ENCODE assay signal across 11 cellular contexts in the genomic region with DNA sequence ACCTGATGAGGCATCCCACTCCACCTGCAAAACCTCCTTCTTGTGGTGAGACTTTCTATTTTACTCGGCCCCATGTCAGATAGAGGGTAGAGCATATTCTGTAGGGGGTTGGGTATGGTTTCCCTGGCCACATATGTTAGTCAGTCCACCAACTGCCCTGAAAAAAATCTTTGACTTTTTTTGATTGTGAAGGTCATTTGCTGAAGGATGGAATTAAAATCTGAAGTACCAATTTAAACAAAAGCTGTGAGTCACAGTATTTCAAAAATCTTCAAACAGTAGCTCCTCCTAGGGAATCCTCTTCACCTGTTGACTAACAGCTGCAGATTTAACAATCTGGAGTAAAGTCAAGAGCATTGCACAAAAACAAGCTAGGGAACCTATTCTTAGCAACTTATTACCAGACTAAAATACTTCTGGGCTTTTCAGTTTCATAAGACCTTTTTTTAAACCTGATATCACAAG. TPM values are rescaled to one million over a fixed set of nuclear protein-coding genes. Genes with fewer than 3 reads are reported as not detected.
DNase-seq lines count a peak whose midpoint lies in the region; ATAC-seq lines count a peak whose summit lies in the region.
"Had no signal": no experiment of that assay in that cellular context is flagged by ENCODE, and none has a peak within 500 bp of the region (broad histone marks: within the 10 kb centered on the region; RNA-seq: fewer than 3 reads in every experiment).

No MANE protein-coding gene starts in this region.

- no peak overlapping the region for H3K14ac ChIP-seq in neuronal stem cell (ENCODE audit: low read length)

- no peak overlapping the region for H2BK15ac ChIP-seq in neuronal stem cell (ENCODE audit: low read length)

- no peak overlapping the region for H3K9ac ChIP-seq in neuronal stem cell (ENCODE audit: low read depth, low read length, poor library complexity)

- H4K91ac ChIP-seq in neuronal stem cell (ENCODE audit: low read depth, low read length, poor library complexity): no peak overlapping the region

- H2BK12ac ChIP-seq in neuronal stem cell (ENCODE audit: low read length): no peak overlapping the region

- H3K4me1 ChIP-seq in neuronal stem cell (ENCODE audit: control insufficient read depth in 2 of 2, insufficient read depth in 1 of 2, low read depth in 1 of 2, low read length in 2 of 2): peaks cover 0 to 3% of the 10 kb centered on the region in 2 donors

- H3K27me3 ChIP-seq in neuronal stem cell (ENCODE audit: control insufficient read depth in 3 of 3, insufficient read depth in 3 of 3, low read depth in 1 of 3, low read length in 3 of 3): peaks cover 0 to 34% (median 0%) of the 10 kb centered on the region in 3 experiments

- no peak overlapping the region for H3K18ac ChIP-seq in neuronal stem cell (ENCODE audit: low read length)

- no peak overlapping the region for H3K4me2 ChIP-seq in neuronal stem cell (ENCODE audit: insufficient read depth, low read length, poor library complexity, severe bottlenecking)

- H2AK5ac ChIP-seq in neuronal stem cell (ENCODE audit: low read depth, low read length): no peak overlapping the region

- H2AFZ ChIP-seq in neuronal stem cell (ENCODE audit: low read length): no peak overlapping the region

- no peak overlapping the region for H3K4ac ChIP-seq in neuronal stem cell (ENCODE audit: low read length)

- no peak overlapping the region for H2BK120ac ChIP-seq in neuronal stem cell (ENCODE audit: low read depth, low read length)

- ATAC-seq in GM18873 (IDR thresholded peaks at IDR 0.05; ENCODE audit: low FRiP score, unreplicated experiment) (peak; percentile 93), HG02610 (IDR thresholded peaks at IDR 0.05; ENCODE audit: unreplicated experiment) (peak; percentile 98), HG03558 (IDR thresholded peaks at IDR 0.05; ENCODE audit: extremely low read depth, unreplicated experiment) (peak; percentile 71)

- H3K4me3 ChIP-seq in GM08714 (ENCODE audit: low read length): peak overlapping the region; percentile 14; the same call in 1 of the 2 replicates
- H3K4me3 ChIP-seq in neuronal stem cell (ENCODE audit: low read length in 2 of 2): no peak overlapping the region

- no peak overlapping the region for H4K8ac ChIP-seq in neuronal stem cell (ENCODE audit: low read depth, low read length)

- H3K79me1 ChIP-seq in neuronal stem cell (ENCODE audit: low read depth, low read length): no peaks in the 10 kb centered on the region

- no peak overlapping the region for H3K27ac ChIP-seq in neuronal stem cell (replicated peaks; ENCODE audit: low read length)

- WGBS in neuronal stem cell (ENCODE audit: extremely low coverage in 2 of 2, insufficient read length in 2 of 2, insufficient replicate concordance in 1 of 2), 2 donors: no CpG with 5 or more reads among the region's 1 CpG

- no peaks in the 10 kb centered on the region for H3K9me3 ChIP-seq in neuronal stem cell (replicated peaks in 1 of 2; ENCODE audit: control insufficient read depth in 2 of 2, insufficient read depth in 1 of 2, low read depth in 1 of 2, low read length in 2 of 2)

- H3K23ac ChIP-seq in neuronal stem cell (ENCODE audit: low read depth, low read length, poor library complexity): no peak overlapping the region

- no peak for DNase-seq in neuronal stem cell (ENCODE audit: low spot score)
- DNase-seq in NCI-H69 (lab: John Stamatoyannopoulos, UW): no peak
- DNase-seq in globus pallidus (ENCODE audit: low spot score): no peak
- DNase-seq in GM03348 (ENCODE audit: low spot score): no peak
- DNase-seq: amygdala, NCI-H446 treated with DMSO at 0.1 percent for 48 hours had no signal

- H2BK5ac ChIP-seq in neuronal stem cell (ENCODE audit: low read length): no peak overlapping the region

- no peaks in the 10 kb centered on the region for H3K36me3 ChIP-seq in neuronal stem cell (replicated peaks in 1 of 2; ENCODE audit: control insufficient read depth in 2 of 2, insufficient read depth in 2 of 2, low read length in 2 of 2)

RNA-seq across cellular contexts. Expression of a gene that starts 8.0 kb away (rescaled TPM):
- polyA plus RNA-seq in neuronal stem cell (2013, experiment 1 of 2): 2.2 TPM
- polyA plus RNA-seq in neuronal stem cell (2013, experiment 2 of 2): 2.0 TPM
- polyA plus RNA-seq: CD14-positive monocyte had no signal

RNA-seq across cellular contexts. Expression of a gene that starts 53.8 kb away (rescaled TPM):
- 35.3 TPM for polyA plus RNA-seq in neuronal stem cell (2013, experiment 1 of 2)
- polyA plus RNA-seq in neuronal stem cell (2013, experiment 2 of 2): 34.5 TPM

RNA-seq across cellular contexts. Expression of a gene that starts 55.8 kb away (rescaled TPM):
- 8.0 TPM for polyA plus RNA-seq in neuronal stem cell (2013, experiment 1 of 2)
- polyA plus RNA-seq in neuronal stem cell (2013, experiment 2 of 2): 7.3 TPM
- polyA plus RNA-seq: CD14-positive monocyte had no signal
